20 cellular contexts compared by ENCODE assay signal in genomic region chr5:115382989-115383388, GRCh38.
DNase-seq lines count a peak whose midpoint lies in the region; ATAC-seq and TF ChIP-seq lines count a peak whose summit lies in the region.
"Had no signal": no experiment of that assay in that cellular context is flagged by ENCODE, and none has a peak within 500 bp of the region (broad histone marks: within the 10 kb centered on the region; RNA-seq: fewer than 3 reads in every experiment).

No MANE protein-coding gene starts in this region.

- no peak for ATAC-seq in GM18498 (IDR thresholded peaks at IDR 0.05; ENCODE audit: unreplicated experiment)
- ATAC-seq: GM23338 had no signal

- H3K4me3 Mint-ChIP-seq in activated naive CD4-positive, alpha-beta T cell treated with anti-CD3 and anti-CD28 coated beads, Interleukin-2, amount 10 ng/mL, durations not matched to agents 7 days and 5 days = no peak overlapping the region
- H3K4me3 Mint-ChIP-seq: CD4-positive, CD25-positive, alpha-beta regulatory T cell; CD8-positive, alpha-beta memory T cell; GM23338; IgD-negative memory B cell had no signal

- H3K27me3 Mint-ChIP-seq in activated naive CD4-positive, alpha-beta T cell treated with anti-CD3 and anti-CD28 coated beads, Interleukin-2, amount 10 ng/mL, durations not matched to agents 7 days and 5 days = no peaks in the 10 kb centered on the region
- H3K27me3 Mint-ChIP-seq: IgD-negative memory B cell had no signal

- H3K4me1 ChIP-seq in cardiac muscle cell (ENCODE audit: low read depth) = no peaks in the 10 kb centered on the region
- H3K4me1 ChIP-seq in left ventricle myocardium inferior = peaks cover 11% of the 10 kb centered on the region
- H3K4me1 ChIP-seq: BE2C had no signal

- H3K4me3 ChIP-seq in cardiac muscle cell (no peak overlapping the region), left ventricle myocardium inferior (no peak overlapping the region), choroid plexus epithelial cell (ENCODE audit: low read depth, low read length) (no peak overlapping the region)
- H3K4me3 ChIP-seq: GM23338 had no signal

- H3K4me1 Mint-ChIP-seq in activated naive CD4-positive, alpha-beta T cell treated with anti-CD3 and anti-CD28 coated beads, Interleukin-2, amount 10 ng/mL, durations not matched to agents 7 days and 5 days = peaks cover 4% of the 10 kb centered on the region

- H3K27ac ChIP-seq in cardiac muscle cell (no peak overlapping the region), left ventricle myocardium inferior (replicated peaks) (no peak overlapping the region)
- H3K27ac ChIP-seq: KMS-11 had no signal

- H3K36me3 ChIP-seq in cardiac muscle cell = no peaks in the 10 kb centered on the region
- no peaks in the 10 kb centered on the region for H3K36me3 ChIP-seq in left ventricle myocardium inferior
- H3K36me3 ChIP-seq: BE2C had no signal

- no peaks in the 10 kb centered on the region for H3K9me3 Mint-ChIP-seq in activated naive CD4-positive, alpha-beta T cell treated with anti-CD3 and anti-CD28 coated beads, Interleukin-2, amount 10 ng/mL, durations not matched to agents 7 days and 5 days
- H3K9me3 Mint-ChIP-seq: CD4-positive, CD25-positive, alpha-beta regulatory T cell; CD8-positive, alpha-beta memory T cell; GM23338; IgD-negative memory B cell had no signal

- CTCF ChIA-PET in activated naive CD4-positive, alpha-beta T cell treated with anti-CD3 and anti-CD28 coated beads, Interleukin-2, amount 10 ng/mL, durations not matched to agents 7 days and 5 days (lab: Charles Lee) = no interaction called here

- H3K36me3 Mint-ChIP-seq in activated naive CD4-positive, alpha-beta T cell treated with anti-CD3 and anti-CD28 coated beads, Interleukin-2, amount 10 ng/mL, durations not matched to agents 7 days and 5 days = no peaks in the 10 kb centered on the region
- H3K36me3 Mint-ChIP-seq: CD4-positive, CD25-positive, alpha-beta regulatory T cell; CD8-positive, alpha-beta memory T cell; IgD-negative memory B cell had no signal

- DNase-seq in cardiac muscle cell (ENCODE audit: low read depth in 1 of 2, low spot score in 1 of 2) = no peak
- no peak for DNase-seq in left ventricle myocardium inferior
- peak; percentile 10 for DNase-seq in HuH-7 (ENCODE audit: low spot score)
- peak; percentile 32 for DNase-seq in NCI-H526 treated with DMSO at 0.1 percent for 48 hours (lab: John Stamatoyannopoulos, UW)
- no peak for DNase-seq in choroid plexus epithelial cell (ENCODE audit: low read depth)
- no peak for DNase-seq in SW 1271 (lab: John Stamatoyannopoulos, UW)
- DNase-seq in activated naive CD4-positive, alpha-beta T cell treated with anti-CD3 and anti-CD28 coated beads, Interleukin-2, amount 10 ng/mL, durations not matched to agents 7 days and 5 days = no peak
- DNase-seq: BE2C; C1 segment of cervical spinal cord; CD4-positive, CD25-positive, alpha-beta regulatory T cell; CD8-positive, alpha-beta memory T cell; COR-L47; DMS 273 treated with DMSO at 0.1 percent for 48 hours; DMS79; GDM1; H7 had no signal

- H3K27me3 ChIP-seq in cardiac muscle cell (no peaks in the 10 kb centered on the region), left ventricle myocardium inferior (ENCODE audit: low read depth) (no peaks in the 10 kb centered on the region)
- H3K27me3 ChIP-seq: BE2C had no signal

- H3K9me3 ChIP-seq in cardiac muscle cell (ENCODE audit: low read depth) (no peaks in the 10 kb centered on the region), left ventricle myocardium inferior (replicated peaks) (no peaks in the 10 kb centered on the region)
- H3K9me3 ChIP-seq: BE2C had no signal

- intact Hi-C loops in left ventricle myocardium inferior (cut with micrococcal nuclease) = no loop called here

- TF ChIP-seq CTCF in cardiac muscle cell (IDR thresholded peaks at IDR 0.05; ENCODE audit: low read depth, low read length) = peak; percentile 4
- TF ChIP-seq CTCF in left ventricle myocardium inferior (IDR thresholded peaks at IDR 0.05; ENCODE audit: borderline replicate concordance) = no peak
- peak; percentile 6 for TF ChIP-seq CTCF in choroid plexus epithelial cell (conservative IDR thresholded peaks at IDR 0.05; ENCODE audit: low read depth, low read length)

- H3K27ac Mint-ChIP-seq in activated naive CD4-positive, alpha-beta T cell treated with anti-CD3 and anti-CD28 coated beads, Interleukin-2, amount 10 ng/mL, durations not matched to agents 7 days and 5 days = no peak overlapping the region
- H3K27ac Mint-ChIP-seq: CD4-positive, CD25-positive, alpha-beta regulatory T cell; CD8-positive, alpha-beta memory T cell; GM23338; IgD-negative memory B cell had no signal

Comparison
In these comparisons a context has a peak if more than half of its experiments do, and no peak if none do; other contexts are left out.
1. DNase-seq: peak in HuH-7 (single experiment) and NCI-H526 treated with DMSO at 0.1 percent for 48 hours (single experiment); none in cardiac muscle cell (0 of 2), left ventricle myocardium inferior (single experiment), choroid plexus epithelial cell (single experiment), SW 1271 (0 of 2) and activated naive CD4-positive, alpha-beta T cell treated with anti-CD3 and anti-CD28 coated beads, Interleukin-2, amount 10 ng/mL, durations not matched to agents 7 days and 5 days (single experiment).